1 cellular context compared by ENCODE assay signal in genomic region chr4:75895744-75896314, GRCh38.
TF ChIP-seq lines count a peak whose summit lies in the region.

No MANE protein-coding gene starts in this region.

TF ChIP-seq in HepG2, 621 proteins besides CTCF, POLR2A, EP300 and RAD21 (continued from another document and continues in another):
- TF ChIP-seq ARID4A (CRISPR knock-in tag; IDR thresholded peaks at IDR 0.05; ENCODE audit: borderline replicate concordance), result no peak
- TF ChIP-seq ZIK1 (CRISPR knock-in tag; IDR thresholded peaks at IDR 0.05; ENCODE audit: borderline replicate concordance, low read depth), result no peak
- TF ChIP-seq KLF11 (CRISPR knock-in tag; IDR thresholded peaks at IDR 0.05), result no peak
- TF ChIP-seq KIAA2018 (CRISPR knock-in tag; IDR thresholded peaks at IDR 0.05; ENCODE audit: borderline replicate concordance), result no peak
- no peak for TF ChIP-seq ZXDC (CRISPR knock-in tag; IDR thresholded peaks at IDR 0.05)
- TF ChIP-seq TFAP4 (IDR thresholded peaks at IDR 0.05; ENCODE audit: borderline replicate concordance, low read depth), result no peak
- no peak for TF ChIP-seq ZNF382 (CRISPR knock-in tag; IDR thresholded peaks at IDR 0.05; ENCODE audit: borderline replicate concordance)
- no peak for TF ChIP-seq CENPT (CRISPR knock-in tag; IDR thresholded peaks at IDR 0.05; ENCODE audit: low read depth)
- TF ChIP-seq ARHGAP35 (CRISPR knock-in tag; IDR thresholded peaks at IDR 0.05; ENCODE audit: borderline replicate concordance), result no peak
- no peak for TF ChIP-seq PTBP1 (IDR thresholded peaks at IDR 0.05; ENCODE audit: low read depth, low read length, poor library complexity, severe bottlenecking)
- TF ChIP-seq ZSCAN21 (CRISPR knock-in tag; IDR thresholded peaks at IDR 0.05; ENCODE audit: borderline replicate concordance), result no peak
- TF ChIP-seq TCF7 (IDR thresholded peaks at IDR 0.05; ENCODE audit: low read depth), result no peak
- no peak for TF ChIP-seq MATR3 (CRISPR knock-in tag; IDR thresholded peaks at IDR 0.05)
- no peak for TF ChIP-seq ZBTB38 (CRISPR knock-in tag; IDR thresholded peaks at IDR 0.05)
- TF ChIP-seq ZNF564 (CRISPR knock-in tag; IDR thresholded peaks at IDR 0.05), result no peak
- TF ChIP-seq ZNF552 (CRISPR knock-in tag; IDR thresholded peaks at IDR 0.05; ENCODE audit: borderline replicate concordance), result no peak
- no peak for TF ChIP-seq MTF2 (CRISPR knock-in tag; IDR thresholded peaks at IDR 0.05; ENCODE audit: borderline replicate concordance)
- no peak for TF ChIP-seq BCL3 (CRISPR knock-in tag; IDR thresholded peaks at IDR 0.05)
- peak; percentile 34; the same call in 1 of the 2 replicates for TF ChIP-seq NCOR1 (IDR thresholded peaks at IDR 0.05; ENCODE audit: borderline replicate concordance, low read length)
- TF ChIP-seq ZNF704 (CRISPR knock-in tag; IDR thresholded peaks at IDR 0.05; ENCODE audit: borderline replicate concordance), result no peak
- TF ChIP-seq GTF2F1 (IDR thresholded peaks at IDR 0.05; ENCODE audit: low read length), result no peak
- TF ChIP-seq SAFB2 (CRISPR knock-in tag; IDR thresholded peaks at IDR 0.05; ENCODE audit: borderline replicate concordance, low read depth), result no peak
- no peak for TF ChIP-seq ZNF639 (CRISPR knock-in tag; conservative IDR thresholded peaks at IDR 0.05)
- peak; percentile 64; the same call in 1 of the 2 replicates for TF ChIP-seq ZNF362 (CRISPR knock-in tag; IDR thresholded peaks at IDR 0.05; ENCODE audit: borderline replicate concordance)
- no peak for TF ChIP-seq TEAD2 (CRISPR knock-in tag; IDR thresholded peaks at IDR 0.05)
- peak; percentile 89 for TF ChIP-seq HNF4A (CRISPR knock-in tag; IDR thresholded peaks at IDR 0.05)
- TF ChIP-seq HNF4G (IDR thresholded peaks at IDR 0.05; ENCODE audit: borderline replicate concordance, low read depth, low read length), result peak; percentile 97
- TF ChIP-seq HNF4G (CRISPR knock-in tag; IDR thresholded peaks at IDR 0.05; ENCODE audit: borderline replicate concordance, low read depth), result no peak; the same call in 1 of the 2 replicates
- no peak for TF ChIP-seq ZKSCAN8 (CRISPR knock-in tag; IDR thresholded peaks at IDR 0.05; ENCODE audit: borderline replicate concordance)
- TF ChIP-seq CHCHD3 (CRISPR knock-in tag; IDR thresholded peaks at IDR 0.05), result no peak
- no peak for TF ChIP-seq KLF15 (CRISPR knock-in tag; IDR thresholded peaks at IDR 0.05; ENCODE audit: borderline replicate concordance)
- TF ChIP-seq KDM6A (CRISPR knock-in tag; IDR thresholded peaks at IDR 0.05; ENCODE audit: low read depth), result no peak
- 0 out of 2 replicates have a peak, but pooled peaks have one; percentile 12 for TF ChIP-seq NR2F6 (IDR thresholded peaks at IDR 0.05)
- peak; percentile 37; the same call in 1 of the 2 replicates for TF ChIP-seq NR2F6 (CRISPR knock-in tag; IDR thresholded peaks at IDR 0.05)
- no peak for TF ChIP-seq MYNN (CRISPR knock-in tag; IDR thresholded peaks at IDR 0.05; ENCODE audit: low read depth)
- no peak for TF ChIP-seq GPBP1L1 (CRISPR knock-in tag; IDR thresholded peaks at IDR 0.05)
- peak; percentile 95 for TF ChIP-seq TEAD3 (CRISPR knock-in tag; optimal IDR thresholded peaks at IDR 0.05; ENCODE audit: borderline replicate concordance)
